9 cellular contexts compared by ENCODE assay signal in genomic region chr2:65357095-65357958, GRCh38.
DNase-seq lines count a peak whose midpoint lies in the region; ATAC-seq, FAIRE-seq and TF ChIP-seq lines count a peak whose summit lies in the region.
"Had no signal": no experiment of that assay in that cellular context is flagged by ENCODE, and none has a peak within 500 bp of the region (broad histone marks: within the 10 kb centered on the region; RNA-seq: fewer than 3 reads in every experiment).

No MANE protein-coding gene starts in this region.

- TF ChIP-seq CTCF in transverse colon (IDR thresholded peaks at IDR 0.05) (no peak), heart left ventricle (IDR thresholded peaks at IDR 0.05) (no peak), kidney (IDR thresholded peaks at IDR 0.05; ENCODE audit: borderline replicate concordance, extremely low read depth, insufficient read depth) (no peak)

- H3K36me3 ChIP-seq in adipocyte (ENCODE audit: control insufficient read depth, insufficient read depth, low read length, severe bottlenecking) (no peaks in the 10 kb centered on the region), transverse colon (no peaks in the 10 kb centered on the region), heart left ventricle (no peaks in the 10 kb centered on the region), kidney (ENCODE audit: control insufficient read depth in 1 of 2, insufficient read depth in 2 of 2, low read length in 2 of 2) (no peaks in the 10 kb centered on the region)

- no peak for TF ChIP-seq EP300 in transverse colon (IDR thresholded peaks at IDR 0.05; ENCODE audit: low read depth)

- no peak for FAIRE-seq in kidney (lab: Jason Lieb, UNC)

- H3K9ac ChIP-seq in adipocyte (ENCODE audit: low read length) (peak overlapping the region; percentile 52), kidney (ENCODE audit: low read length in 2 of 2) (no peak overlapping the region)

- ATAC-seq in GM18508 (IDR thresholded peaks at IDR 0.05; ENCODE audit: insufficient read depth, unreplicated experiment), result peak; percentile 36
- ATAC-seq in GM21360 (IDR thresholded peaks at IDR 0.05; ENCODE audit: unreplicated experiment), result peak; percentile 38
- ATAC-seq in HG03159 (IDR thresholded peaks at IDR 0.05; ENCODE audit: unreplicated experiment), result peak; percentile 50
- ATAC-seq in heart left ventricle, result no peak

- H3K27me3 ChIP-seq in adipocyte (replicated peaks; ENCODE audit: control insufficient read depth, insufficient read depth, low read length) (no peaks in the 10 kb centered on the region), transverse colon (no peaks in the 10 kb centered on the region), heart left ventricle (no peaks in the 10 kb centered on the region)

- 78 to 100% methylated on average over 2 to 9 of the region's 9 CpGs for WGBS in transverse colon (ENCODE audit: low coverage in 1 of 2), 2 donors
- WGBS in heart left ventricle, 4 donors, result 74 to 83% (median 80%) methylated on average over 9 of the region's 9 CpGs

- H3K4me1 ChIP-seq in adipocyte (ENCODE audit: control insufficient read depth, insufficient read depth, low read length), result peaks cover 58% of the 10 kb centered on the region
- H3K4me1 ChIP-seq in transverse colon, result peaks cover 5 to 48% (median 20%) of the 10 kb centered on the region in 4 donors
- peaks cover 0 to 66% (median 38%) of the 10 kb centered on the region in 12 donors for H3K4me1 ChIP-seq in heart left ventricle
- peaks cover 6 to 13% of the 10 kb centered on the region in 2 donors for H3K4me1 ChIP-seq in kidney (ENCODE audit: control insufficient read depth in 1 of 2, insufficient read depth in 1 of 2, low read depth in 1 of 2, low read length in 2 of 2)

- H3K9me3 ChIP-seq in adipocyte (ENCODE audit: control insufficient read depth, low read length) (no peaks in the 10 kb centered on the region), transverse colon (no peaks in the 10 kb centered on the region), heart left ventricle (no peaks in the 10 kb centered on the region), kidney (ENCODE audit: control insufficient read depth in 1 of 2, low read length in 2 of 2) (no peaks in the 10 kb centered on the region)

- no peak for DNase-seq in adipocyte (ENCODE audit: low read depth)
- DNase-seq in transverse colon, result no peak
- no peak for DNase-seq in heart left ventricle
- DNase-seq in putamen (ENCODE audit: low spot score), result no peak
- no peak for DNase-seq in kidney
- DNase-seq: NCI-H1105 had no signal

- H3K27ac ChIP-seq in transverse colon, result no peak overlapping the region
- peak overlapping the region in 1 of 12 donors; percentile 53 for H3K27ac ChIP-seq in heart left ventricle
- H3K27ac ChIP-seq in kidney (ENCODE audit: low read depth in 2 of 2, low read length in 2 of 2), result no peak overlapping the region

- in situ Hi-C loops in transverse colon (cut with MboI; ENCODE audit: low pct_ligation_motif_present in 1 of 4, low pct_unique_long_range_greater_than_20kb in 1 of 4, low sequenced_read_pairs in 3 of 4), result no loop called here

- H3K4me3 ChIP-seq in adipocyte (ENCODE audit: low read length) (peak overlapping the region; percentile 4), transverse colon (no peak overlapping the region), heart left ventricle (no peak overlapping the region), kidney (ENCODE audit: low read length in 2 of 2) (no peak overlapping the region)

- no peak for TF ChIP-seq POLR2A in transverse colon (IDR thresholded peaks at IDR 0.05)
- no peak for TF ChIP-seq POLR2A in heart left ventricle (IDR thresholded peaks at IDR 0.05)

- intact Hi-C loops in transverse colon (cut with DNase I; ENCODE audit: low total_unique reads), result no loop called here
- intact Hi-C loops in heart left ventricle (cut with DNase I), result no loop called here
- intact Hi-C loops in kidney (cut with DNase I), result no loop called here

Comparison
In these comparisons a context has a peak if more than half of its experiments do, and no peak if none do; other contexts are left out.
1. ATAC-seq: peak in GM18508 (single experiment), GM21360 (single experiment) and HG03159 (single experiment); none in heart left ventricle (0 of 4).